In the genomic region with DNA sequence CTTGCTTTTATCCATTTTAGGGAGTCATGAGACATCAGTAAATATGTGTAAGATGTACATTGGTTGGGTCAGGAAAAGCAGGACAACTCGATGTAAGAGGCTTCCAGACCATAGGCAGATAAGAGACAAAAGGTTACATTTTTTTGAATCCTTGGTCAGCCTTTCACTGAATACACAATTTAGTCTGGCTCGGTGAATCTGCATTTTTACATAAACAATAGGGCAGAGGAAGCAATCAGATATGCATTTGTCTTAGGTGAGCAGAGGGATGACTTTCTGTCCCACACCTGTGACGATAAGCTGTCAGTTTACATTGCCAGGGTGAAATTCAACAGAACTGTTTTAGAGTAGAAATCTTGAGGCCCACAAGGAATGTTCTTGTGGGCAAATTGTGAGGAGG, we compare ENCODE assay signal across 40 cellular contexts. TPM values are rescaled to one million over a fixed set of nuclear protein-coding genes. Genes with fewer than 3 reads are reported as not detected.
"Had no signal": no experiment of that assay in that cellular context is flagged by ENCODE, and none has a peak within 500 bp of the region (broad histone marks: within the 10 kb centered on the region; RNA-seq: fewer than 3 reads in every experiment).

No MANE protein-coding gene starts in this region.

- H3K4me1 ChIP-seq: adrenal gland, body of pancreas, esophagus squamous epithelium, gastroesophageal sphincter, heart right ventricle had no signal

- H3K27me3 Mint-ChIP-seq: activated B cell treated with CpG ODN at 0.5 μM for 24 hours; activated CD8-positive, alpha-beta memory T cell treated with anti-CD3 and anti-CD28 coated beads, Interleukin-2, amount 10 ng/mL, durations not matched to agents 7 days and 5 days; activated naive CD4-positive, alpha-beta T cell treated with anti-CD3 and anti-CD28 coated beads, Interleukin-2, amount 50 U/mL, for 24 hours; activated naive CD8-positive, alpha-beta T cell treated with anti-CD3 and anti-CD28 coated beads for 36 hours; activated naive CD8-positive, alpha-beta T cell treated with anti-CD3 and anti-CD28 coated beads, Interleukin-2, amount 50 U/mL, for 24 hours; effector memory CD8-positive, alpha-beta T cell had no signal

- H3K9me3 ChIP-seq: adrenal gland, esophagus squamous epithelium had no signal

- H3K9me3 Mint-ChIP-seq: activated naive CD4-positive, alpha-beta T cell treated with anti-CD3 and anti-CD28 coated beads, Interleukin-2, amount 50 U/mL, for 24 hours had no signal

- H3K36me3 Mint-ChIP-seq: activated CD8-positive, alpha-beta memory T cell treated with anti-CD3 and anti-CD28 coated beads, Interleukin-2, amount 10 ng/mL, durations not matched to agents 7 days and 5 days; activated naive CD4-positive, alpha-beta T cell treated with anti-CD3 and anti-CD28 coated beads, Interleukin-2, amount 50 U/mL, for 24 hours; activated naive CD8-positive, alpha-beta T cell treated with anti-CD3 and anti-CD28 coated beads for 36 hours had no signal

- H3K4me1 Mint-ChIP-seq: activated B cell treated with CpG ODN at 0.5 μM for 24 hours; activated CD8-positive, alpha-beta memory T cell treated with anti-CD3 and anti-CD28 coated beads, Interleukin-2, amount 10 ng/mL, durations not matched to agents 7 days and 5 days; activated naive CD4-positive, alpha-beta T cell treated with anti-CD3 and anti-CD28 coated beads, Interleukin-2, amount 50 U/mL, for 24 hours; activated naive CD8-positive, alpha-beta T cell treated with anti-CD3 and anti-CD28 coated beads for 36 hours; activated naive CD8-positive, alpha-beta T cell treated with anti-CD3 and anti-CD28 coated beads, Interleukin-2, amount 50 U/mL, for 24 hours had no signal

- H3K4me3 Mint-ChIP-seq: activated B cell treated with CpG ODN at 0.5 μM for 24 hours; activated CD8-positive, alpha-beta memory T cell treated with anti-CD3 and anti-CD28 coated beads, Interleukin-2, amount 10 ng/mL, durations not matched to agents 7 days and 5 days; activated CD8-positive, alpha-beta T cell treated with anti-CD3 and anti-CD28 coated beads, Interleukin-2, amount 10 ng/mL, durations not matched to agents 7 days and 5 days; activated naive CD4-positive, alpha-beta T cell treated with anti-CD3 and anti-CD28 coated beads for 36 hours; activated naive CD4-positive, alpha-beta T cell treated with anti-CD3 and anti-CD28 coated beads, Interleukin-2, amount 50 U/mL, for 24 hours; activated naive CD8-positive, alpha-beta T cell treated with anti-CD3 and anti-CD28 coated beads for 36 hours; activated naive CD8-positive, alpha-beta T cell treated with anti-CD3 and anti-CD28 coated beads, Interleukin-2, amount 50 U/mL, for 24 hours; activated T-helper 1 cell treated with anti-CD3 and anti-CD28 coated beads, Interleukin-12 subunit alpha, Interleukin-12 subunit beta, Interleukin-2, Interleukin-4 antibody, amounts not matched to agents 30 ng/mL and 10 ng/mL and 1 ng/mL, durations not matched to agents 14 hours and 24 hours and 36 hours; effector memory CD8-positive, alpha-beta T cell had no signal

- H3K27ac ChIP-seq: adrenal gland, body of pancreas, epithelial cell of prostate, esophagus squamous epithelium, gastroesophageal sphincter, heart right ventricle, VCaP had no signal

- H3K27ac Mint-ChIP-seq: activated B cell treated with CpG ODN at 0.5 μM for 24 hours; activated CD8-positive, alpha-beta memory T cell treated with anti-CD3 and anti-CD28 coated beads, Interleukin-2, amount 10 ng/mL, durations not matched to agents 7 days and 5 days; activated CD8-positive, alpha-beta T cell treated with anti-CD3 and anti-CD28 coated beads, Interleukin-2, amount 10 ng/mL, durations not matched to agents 7 days and 5 days; activated naive CD4-positive, alpha-beta T cell treated with anti-CD3 and anti-CD28 coated beads for 36 hours; activated naive CD4-positive, alpha-beta T cell treated with anti-CD3 and anti-CD28 coated beads, Interleukin-2, amount 50 U/mL, for 24 hours; activated naive CD8-positive, alpha-beta T cell treated with anti-CD3 and anti-CD28 coated beads for 36 hours; activated naive CD8-positive, alpha-beta T cell treated with anti-CD3 and anti-CD28 coated beads, Interleukin-2, amount 50 U/mL, for 24 hours; activated T-helper 1 cell treated with anti-CD3 and anti-CD28 coated beads, Interleukin-12 subunit alpha, Interleukin-12 subunit beta, Interleukin-2, Interleukin-4 antibody, amounts not matched to agents 30 ng/mL and 10 ng/mL and 1 ng/mL, durations not matched to agents 14 hours and 24 hours and 36 hours; activated T-helper 2 cell treated with anti-CD3 and anti-CD28 coated beads, Interferon-gamma antibody, Interleukin-2, Interleukin-4, amounts not matched to agents 10 μg/mL and 5 μg/mL and 100 μg/mL, durations not matched to agents 14 hours and 24 hours and 36 hours; effector memory CD8-positive, alpha-beta T cell had no signal

- H3K27me3 ChIP-seq: adrenal gland, body of pancreas, esophagus squamous epithelium, gastroesophageal sphincter, heart right ventricle had no signal

- DNase-seq: activated B cell treated with CpG ODN at 0.5 μM for 24 hours; activated CD4-positive, alpha-beta T cell treated with anti-CD3 and anti-CD28 coated beads for 48 hours; activated CD4-positive, alpha-beta T cell treated with anti-CD3 and anti-CD28 coated beads, Interleukin-2, amount 50 U/mL, for 1 hour; activated CD4-positive, alpha-beta T cell treated with anti-CD3 and anti-CD28 coated beads, Interleukin-2, amount 50 U/mL, for 48 hours; activated CD8-positive, alpha-beta memory T cell treated with anti-CD3 and anti-CD28 coated beads, Interleukin-2, amount 10 ng/mL, durations not matched to agents 7 days and 5 days; activated CD8-positive, alpha-beta memory T cell treated with anti-CD3 and anti-CD28 coated beads, Interleukin-2, amount 50 U/mL, for 4 hours; activated CD8-positive, alpha-beta T cell treated with anti-CD3 and anti-CD28 coated beads, Interleukin-2, amount 10 ng/mL, durations not matched to agents 7 days and 5 days; activated effector memory CD4-positive, alpha-beta T cell treated with anti-CD3 and anti-CD28 coated beads, Interleukin-2, amount 50 U/mL, for 16 hours; activated naive CD4-positive, alpha-beta T cell treated with anti-CD3 and anti-CD28 coated beads for 36 hours; activated naive CD8-positive, alpha-beta T cell treated with anti-CD3 and anti-CD28 coated beads for 36 hours; activated naive CD8-positive, alpha-beta T cell treated with anti-CD3 and anti-CD28 coated beads, Interleukin-2, amount 50 U/mL, for 24 hours; activated T-cell treated with anti-CD3 and anti-CD28 coated beads, Interleukin-2, amount 50 U/mL, for 1 hour; activated T-cell treated with anti-CD3 and anti-CD28 coated beads, Interleukin-2, amount 50 U/mL, for 48 hours; adrenal gland; amygdala; aorta; body of pancreas; caudate nucleus; cortex of kidney; dermis blood vessel endothelial cell; effector CD4-positive, alpha-beta T cell; effector memory CD8-positive, alpha-beta T cell; esophagus squamous epithelium; foreskin melanocyte; heart right ventricle; T-helper 2 cell had no signal

- ATAC-seq: activated CD4-positive, CD25-positive, alpha-beta regulatory T cell treated with anti-CD3 and anti-CD28 coated beads, Interleukin-2, amount 50 U/mL, for 24 hours; activated CD8-positive, alpha-beta memory T cell treated with anti-CD3 and anti-CD28 coated beads, Interleukin-2, amount 10 ng/mL, durations not matched to agents 7 days and 5 days; activated CD8-positive, alpha-beta T cell treated with anti-CD3 and anti-CD28 coated beads, Interleukin-2, amount 10 ng/mL, durations not matched to agents 7 days and 5 days; activated naive CD8-positive, alpha-beta T cell treated with anti-CD3 and anti-CD28 coated beads, Interleukin-2, amount 50 U/mL, for 24 hours; body of pancreas; effector memory CD8-positive, alpha-beta T cell; gastroesophageal sphincter; heart right ventricle had no signal

- H3K4me3 ChIP-seq: adrenal gland, body of pancreas, esophagus squamous epithelium, gastroesophageal sphincter, heart right ventricle had no signal

- H3K36me3 ChIP-seq: adrenal gland, esophagus squamous epithelium, gastroesophageal sphincter, heart right ventricle had no signal

RNA-seq across cellular contexts. Expression of gene NPAP1, which starts 20.6 kb away (rescaled TPM):
- total RNA-seq: activated B cell treated with CpG ODN at 0.5 μM for 24 hours; activated CD8-positive, alpha-beta memory T cell treated with anti-CD3 and anti-CD28 coated beads for 36 hours; activated CD8-positive, alpha-beta memory T cell treated with anti-CD3 and anti-CD28 coated beads, Interleukin-2, amount 10 ng/mL, durations not matched to agents 7 days and 5 days; activated CD8-positive, alpha-beta T cell treated with anti-CD3 and anti-CD28 coated beads, Interleukin-2, amount 10 ng/mL, durations not matched to agents 7 days and 5 days; activated naive CD4-positive, alpha-beta T cell treated with anti-CD3 and anti-CD28 coated beads for 36 hours; activated naive CD8-positive, alpha-beta T cell treated with anti-CD3 and anti-CD28 coated beads for 36 hours; activated T-helper 1 cell treated with anti-CD3 and anti-CD28 coated beads, Interleukin-12 subunit alpha, Interleukin-12 subunit beta, Interleukin-2, Interleukin-4 antibody, amounts not matched to agents 30 ng/mL and 10 ng/mL and 1 ng/mL, durations not matched to agents 14 hours and 24 hours and 36 hours; activated T-helper 2 cell treated with anti-CD3 and anti-CD28 coated beads, Interferon-gamma antibody, Interleukin-2, Interleukin-4, amounts not matched to agents 10 μg/mL and 5 μg/mL and 100 μg/mL, durations not matched to agents 14 hours and 24 hours and 36 hours; aorta; chondrocyte; dermis blood vessel endothelial cell; endothelial cell of umbilical vein; esophagus squamous epithelium; fibroblast of lung; fibroblast of villous mesenchyme; glomerular endothelial cell; T-helper 1 cell treated with Interleukin-12 subunit alpha and Interleukin-12 subunit beta and Interleukin-4 antibody, amounts not matched to agents 30 ng/mL and 1 ng/mL, for 36 hours had no signal
- polyA plus RNA-seq: endothelial cell of umbilical vein, fibroblast of lung had no signal
